18 cellular contexts compared by ENCODE assay signal in genomic region chr5:173568703-173569102, GRCh38. TPM values are rescaled to one million over a fixed set of nuclear protein-coding genes. Genes with fewer than 3 reads are reported as not detected.
DNase-seq lines count a peak whose midpoint lies in the region; ATAC-seq, FAIRE-seq and TF ChIP-seq lines count a peak whose summit lies in the region.
"Had no signal": no experiment of that assay in that cellular context is flagged by ENCODE, and none has a peak within 500 bp of the region (broad histone marks: within the 10 kb centered on the region; RNA-seq: fewer than 3 reads in every experiment).

No MANE protein-coding gene starts in this region.

- FAIRE-seq in H1 (lab: Jason Lieb, UNC) (no peak), GM12892 (lab: Jason Lieb, UNC) (no peak)
- FAIRE-seq: G401.6, GM12878, GM18507, H54 had no signal

- H2AK5ac ChIP-seq in IMR-90 (ENCODE audit: low read depth, low read length) (peak overlapping the region; percentile 35; the same call in 1 of the 2 replicates), H1 (ENCODE audit: low read depth, low read length) (no peak overlapping the region)

- no peak overlapping the region for H4K5ac ChIP-seq in IMR-90 (ENCODE audit: low read depth, low read length)
- H4K5ac ChIP-seq in H1 (ENCODE audit: insufficient read length, low read depth, low read length): no peak overlapping the region

- H4K8ac ChIP-seq in IMR-90 (ENCODE audit: low read depth in 2 of 2, low read length in 2 of 2) (peak overlapping the region in 1 of 2 experiments; percentile 27; a peak in 1 of 4 replicates), H1 (ENCODE audit: extremely low read depth, insufficient read depth, low read length) (no peak overlapping the region)

- no peaks in the 10 kb centered on the region for H3K79me1 ChIP-seq in IMR-90 (ENCODE audit: low read depth in 1 of 2, low read length in 2 of 2)
- no peaks in the 10 kb centered on the region for H3K79me1 ChIP-seq in H1 (ENCODE audit: low read depth, low read length)

- H3K36me3 ChIP-seq in IMR-90 (ENCODE audit: control insufficient read depth, insufficient read depth, low read length) (no peaks in the 10 kb centered on the region), H1 (ENCODE audit: control insufficient read depth in 2 of 4, insufficient read depth in 4 of 4, low read length in 3 of 4) (no peaks in the 10 kb centered on the region)
- H3K36me3 ChIP-seq: HAP-1 had no signal

- H2BK15ac ChIP-seq in IMR-90 (ENCODE audit: low read depth, low read length) (0 out of 3 replicates have a peak overlapping the region, but pooled peaks have one; percentile 55), H1 (ENCODE audit: low read length) (no peak overlapping the region)

- H3K14ac ChIP-seq in IMR-90 (replicated peaks; ENCODE audit: low read depth, low read length): no peak overlapping the region
- no peak overlapping the region for H3K14ac ChIP-seq in H1 (ENCODE audit: insufficient read length)

- H3K23ac ChIP-seq in IMR-90 (ENCODE audit: low read depth, low read length) (no peak overlapping the region), H1 (ENCODE audit: insufficient read length) (no peak overlapping the region)

- H3K9ac ChIP-seq in IMR-90 (ENCODE audit: low read depth, low read length): no peak overlapping the region
- no peak overlapping the region for H3K9ac ChIP-seq in H1 (replicated peaks in 1 of 4; ENCODE audit: extremely low read depth in 1 of 4, low read depth in 3 of 4, low read length in 3 of 4)

- H3K27ac Mint-ChIP-seq in WTC11: no peak overlapping the region
- H3K27ac Mint-ChIP-seq: CD4-positive, CD25-positive, alpha-beta regulatory T cell; CD8-positive, alpha-beta T cell; GM23338 had no signal

- H3K56ac ChIP-seq in IMR-90 (ENCODE audit: extremely low read depth, insufficient read depth, low read length) (no peak overlapping the region), H1 (replicated peaks; ENCODE audit: insufficient read length, low read depth, low read length) (no peak overlapping the region)

- peak overlapping the region; percentile 58; the same call in 1 of the 2 replicates for H3K4ac ChIP-seq in IMR-90 (ENCODE audit: low read depth, low read length)
- no peak overlapping the region for H3K4ac ChIP-seq in H1 (replicated peaks; ENCODE audit: insufficient read length, low read depth, low read length)

- H3K9me3 ChIP-seq in IMR-90 (ENCODE audit: control insufficient read depth, insufficient read depth, low read length) (peaks cover 2% of the 10 kb centered on the region), H1 (ENCODE audit: insufficient read depth in 2 of 2, low read depth in 1 of 2, low read length in 1 of 2) (peaks cover 0 to 5% of the 10 kb centered on the region in 2 experiments; a peak in 2 of 4 replicates)
- H3K9me3 ChIP-seq: HAP-1 had no signal

- H4K91ac ChIP-seq in IMR-90 (ENCODE audit: insufficient read depth, low read depth, low read length) (no peak overlapping the region), H1 (replicated peaks; ENCODE audit: insufficient read length, low read length) (no peak overlapping the region)

- TF ChIP-seq RAD21 in IMR-90 (IDR thresholded peaks at IDR 0.05; ENCODE audit: low read length) (no peak), H1 (IDR thresholded peaks at IDR 0.05 in 1 of 2, conservative IDR thresholded peaks at IDR 0.05 in 1 of 2; ENCODE audit: low read depth in 2 of 2, low read length in 2 of 2) (no peak)

- H3K79me2 ChIP-seq in H1 (ENCODE audit: control insufficient read depth in 1 of 2, insufficient read depth in 2 of 2, low read length in 2 of 2): no peaks in the 10 kb centered on the region

- no peak overlapping the region for H2AFZ ChIP-seq in IMR-90 (replicated peaks; ENCODE audit: low read length, poor library complexity)
- H2AFZ ChIP-seq in H1 (ENCODE audit: low read length): no peak overlapping the region

- peak overlapping the region; percentile 28; the same call in 1 of the 2 replicates for H3K18ac ChIP-seq in IMR-90 (ENCODE audit: low read depth, low read length)
- no peak overlapping the region for H3K18ac ChIP-seq in H1 (ENCODE audit: extremely low read depth, low read length)

- no peaks in the 10 kb centered on the region for H3K23me2 ChIP-seq in H1 (ENCODE audit: low read depth, low read length)

- no peaks in the 10 kb centered on the region; the same call in 1 of the 2 replicates for H3K27me3 Mint-ChIP-seq in WTC11 (ENCODE audit: low read depth)

- dilution Hi-C loops in IMR-90 (cut with HindIII; ENCODE audit: low sequenced_read_pairs, unreplicated experiment): no loop called here

- peaks cover 12% of the 10 kb centered on the region for H3K36me3 Mint-ChIP-seq in WTC11
- H3K36me3 Mint-ChIP-seq: CD4-positive, CD25-positive, alpha-beta regulatory T cell; CD8-positive, alpha-beta T cell had no signal

- no peak for DNase-seq in IMR-90
- DNase-seq in WTC11 (ENCODE audit: low spot score): no peak
- DNase-seq in H1 (ENCODE audit: low read depth in 1 of 2, low spot score in 2 of 2): no peak
- DNase-seq in GM12892 (ENCODE audit: insufficient read length): no peak
- no peak for DNase-seq in left cardiac atrium
- no peak for DNase-seq in NCI-H1105 (lab: John Stamatoyannopoulos, UW)
- DNase-seq: C1 segment of cervical spinal cord; Caco-2; CD4-positive, CD25-positive, alpha-beta regulatory T cell; CD8-positive, alpha-beta T cell; DMS153; DND-41 had no signal

- CTCF ChIA-PET in IMR-90 (lab: Yijun Ruan, JAX): interaction anchor here (1.5 kb wide), 1 partner anchor 12 kb away, joined by 3 read pairs; no protein-coding TSS in a partner anchor
- CTCF ChIA-PET in WTC11 (lab: Charles Lee): no interaction called here
- CTCF ChIA-PET in H1 (lab: Charles Lee; ENCODE audit: partially characterized antibody): interaction anchor here (1.0 to 2.1 kb wide), 6 partner anchors 13 to 37 kb away, joined by 3 to 7 read pairs (median 4); no protein-coding TSS in a partner anchor

- H2BK12ac ChIP-seq in H1 (ENCODE audit: low read depth, low read length): no peak overlapping the region

- in situ Hi-C loops in IMR-90 (cut with MboI; ENCODE audit: low sequenced_read_pairs): loop anchor here (10.0 kb wide), 1 partner anchor 604 kb away; no protein-coding TSS in a partner anchor

- WGBS in IMR-90 (ENCODE audit: extremely low coverage in 2 of 2, insufficient read length in 1 of 2), 2 experiments: no CpG with 5 or more reads among the region's 4 CpGs
- WGBS in H1 (ENCODE audit: extremely low coverage in 1 of 2, insufficient coverage in 1 of 2, insufficient read length in 1 of 2, insufficient replicate concordance in 2 of 2, low coverage in 1 of 2, low lambda C conversion rate in 2 of 2, missing lambda C conversion rate in 1 of 2), 2 experiments: 86% methylated on average over 4 of the region's 4 CpGs; no CpG with 5 or more reads in 1 of the 2 experiments

- H3K4me1 ChIP-seq in IMR-90 (ENCODE audit: control insufficient read depth, insufficient read depth, low read length) (peaks cover 3% of the 10 kb centered on the region), H1 (replicated peaks in 1 of 4; ENCODE audit: control insufficient read depth in 3 of 4, insufficient read depth in 4 of 4, low read length in 3 of 4) (no peaks in the 10 kb centered on the region; a peak in 1 of 7 replicates)
- H3K4me1 ChIP-seq: HAP-1 had no signal

- no peak overlapping the region for H3K4me3 Mint-ChIP-seq in WTC11
- H3K4me3 Mint-ChIP-seq: CD4-positive, CD25-positive, alpha-beta regulatory T cell; CD8-positive, alpha-beta T cell; GM23338 had no signal

- no peak for TF ChIP-seq EP300 in H1 (IDR thresholded peaks at IDR 0.05; ENCODE audit: borderline replicate concordance in 1 of 2, low read depth in 2 of 2, low read length in 2 of 2)

- 0 out of 2 replicates have a peak, but pooled peaks cover 4% of the 10 kb centered on the region for H3K9me1 ChIP-seq in IMR-90 (ENCODE audit: insufficient read depth, low read length)

- no peak overlapping the region for H3K4me2 ChIP-seq in IMR-90 (ENCODE audit: low read depth, low read length)
- H3K4me2 ChIP-seq in H1 (ENCODE audit: insufficient read depth in 1 of 2, low read depth in 2 of 2, low read length in 2 of 2): no peak overlapping the region
- H3K4me2 ChIP-seq: GM23338 had no signal

- TF ChIP-seq POLR2A in IMR-90 (IDR thresholded peaks at IDR 0.05; ENCODE audit: low read depth, low read length) (no peak), H1 (IDR thresholded peaks at IDR 0.05; ENCODE audit: control extremely low read depth in 1 of 2, low read depth in 2 of 2, low read length in 2 of 2) (no peak), GM12892 (IDR thresholded peaks at IDR 0.05; ENCODE audit: low read depth, low read length) (no peak)

- no peaks in the 10 kb centered on the region for H3K27me3 ChIP-seq in IMR-90 (ENCODE audit: control insufficient read depth, insufficient read depth, low read length)
- peaks cover 0 to 2% (median 0%) of the 10 kb centered on the region in 4 experiments; a peak in 1 of 7 replicates for H3K27me3 ChIP-seq in H1 (replicated peaks in 1 of 4; ENCODE audit: control insufficient read depth in 3 of 4, extremely low read depth in 1 of 4, insufficient read depth in 3 of 4, low read length in 3 of 4)

- intact Hi-C loops in IMR-90 (cut with micrococcal nuclease) (no loop called here), left cardiac atrium (cut with DNase I) (no loop called here)

- POLR2A ChIA-PET in IMR-90 (lab: Charles Lee; ENCODE audit: unreplicated experiment) (no interaction called here), WTC11 (lab: Charles Lee) (no interaction called here), H1 (lab: Charles Lee; ENCODE audit: partially characterized antibody) (no interaction called here)

- H2BK120ac ChIP-seq in IMR-90 (ENCODE audit: low read depth, low read length): peak overlapping the region; percentile 39; the same call in 1 of the 2 replicates
- H2BK120ac ChIP-seq in H1 (replicated peaks; ENCODE audit: low read depth, low read length): no peak overlapping the region

- H4K20me1 ChIP-seq in IMR-90 (ENCODE audit: insufficient read depth, low read length) (no peaks in the 10 kb centered on the region), H1 (replicated peaks in 1 of 2; ENCODE audit: control insufficient read depth in 1 of 2, insufficient read depth in 2 of 2, low read length in 2 of 2) (no peaks in the 10 kb centered on the region)

- BruUV-seq in IMR-90 (replicated peaks; lab: Mats Ljungman, UMichigan): no TSS peak

- H3K4me1 Mint-ChIP-seq in WTC11: peaks cover 19% of the 10 kb centered on the region

- TF ChIP-seq CTCF in IMR-90 (conservative IDR thresholded peaks at IDR 0.05; ENCODE audit: low read depth, low read length): no peak
- TF ChIP-seq CTCF in WTC11 (IDR thresholded peaks at IDR 0.05): no peak
- TF ChIP-seq CTCF in H1 (IDR thresholded peaks at IDR 0.05; ENCODE audit: control extremely low read depth in 1 of 3, insufficient read depth in 1 of 3, low read depth in 1 of 3, low read length in 3 of 3): no peak

- H2BK20ac ChIP-seq in IMR-90 (ENCODE audit: low read depth, low read length): 0 out of 2 replicates have a peak overlapping the region, but pooled peaks have one; percentile 24
- H2BK20ac ChIP-seq in H1 (ENCODE audit: low read length): no peak overlapping the region

- H3K27ac ChIP-seq in IMR-90 (ENCODE audit: insufficient read depth, low read length): no peak overlapping the region
- H3K27ac ChIP-seq in H1 (ENCODE audit: low read depth, low read length): no peak overlapping the region

- no peak overlapping the region for H3K4me3 ChIP-seq in IMR-90 (ENCODE audit: insufficient read depth, low read depth, low read length)
- no peak overlapping the region for H3K4me3 ChIP-seq in H1 (ENCODE audit: extremely low read depth in 1 of 4, insufficient read depth in 2 of 4, low read depth in 3 of 4, low read length in 4 of 4)
- H3K4me3 ChIP-seq: GM12878, GM23338, HAP-1 had no signal

- ATAC-seq in IMR-90 (ENCODE audit: low read depth) (no peak), WTC11 (no peak), left cardiac atrium (no peak)
- ATAC-seq: CD8-positive, alpha-beta T cell; GM12878; GM23338 had no signal

- H2BK5ac ChIP-seq in IMR-90 (ENCODE audit: low read depth, low read length, poor library complexity, severe bottlenecking): no peak overlapping the region
- H2BK5ac ChIP-seq in H1 (ENCODE audit: low read depth, low read length): no peak overlapping the region

- peaks cover 15% of the 10 kb centered on the region for H3K9me3 Mint-ChIP-seq in WTC11

- no peak overlapping the region for H2AK9ac ChIP-seq in IMR-90 (replicated peaks; ENCODE audit: low read depth, low read length, poor library complexity)

RNA-seq across cellular contexts. Expression of gene BOD1, which starts 47.7 kb away (rescaled TPM):
- 71.7 and 74.7 TPM in 2 replicates for total RNA-seq in IMR-90 (2012; rRNA removed)
- polyA plus RNA-seq in IMR-90 (2012; rRNA removed): 48.5 and 57.9 TPM in 2 replicates
- polyA plus RNA-seq in IMR-90 (2012; cell fraction: cytosol; rRNA removed): 24.1 and 26.3 TPM in 2 replicates
- polyA plus RNA-seq in IMR-90 (2012; cell fraction: nucleus; rRNA removed; ENCODE audit: low replicate concordance): 36.9 and 116 TPM in 2 replicates
- 117 to 123 TPM (median 120 TPM) in 3 replicates for total RNA-seq in WTC11 (2021)
- total RNA-seq in H1 (2021; fragmentation: NEBNext Ultra II Directional; extraction: Animal tissue kit (Norgen Biotek cat#: 25700)): 143 and 149 TPM in 2 replicates
- 83.1 and 107 TPM in 2 replicates for polyA plus RNA-seq in H1 (2011; rRNA removed)
- 127 TPM for polyA plus RNA-seq in H1 (2011; cell fraction: cytosol; rRNA removed)
- 58.0 TPM for polyA plus RNA-seq in H1 (2011; cell fraction: nucleus; rRNA removed)
- 133 to 170 TPM (median 136 TPM) in 4 replicates for polyA plus RNA-seq in H1 (2012, experiment 1 of 2)
- 111 TPM for polyA plus RNA-seq in H1 (2012, experiment 2 of 2)
- polyA plus RNA-seq in H1 (2013, experiment 1 of 2): 117 TPM
- polyA plus RNA-seq in H1 (2013, experiment 2 of 2): 117 TPM
- 114 and 131 TPM in 2 replicates for polyA minus RNA-seq in H1 (2011; rRNA and poly(A)+ RNA removed)
- 68.5 TPM for polyA minus RNA-seq in H1 (2011; cell fraction: cytosol; rRNA and poly(A)+ RNA removed)
- 60.4 TPM for polyA minus RNA-seq in H1 (2011; cell fraction: nucleus; rRNA and poly(A)+ RNA removed)
- polyA plus RNA-seq in GM12892 (2012; ENCODE audit: missing spikeins): 29.5 TPM
- total RNA-seq in left cardiac atrium: 10 to 100 TPM; 43.4 to 45.6 TPM
